Comparison of ENCODE assay signal across 19 cellular contexts in the genomic region with DNA sequence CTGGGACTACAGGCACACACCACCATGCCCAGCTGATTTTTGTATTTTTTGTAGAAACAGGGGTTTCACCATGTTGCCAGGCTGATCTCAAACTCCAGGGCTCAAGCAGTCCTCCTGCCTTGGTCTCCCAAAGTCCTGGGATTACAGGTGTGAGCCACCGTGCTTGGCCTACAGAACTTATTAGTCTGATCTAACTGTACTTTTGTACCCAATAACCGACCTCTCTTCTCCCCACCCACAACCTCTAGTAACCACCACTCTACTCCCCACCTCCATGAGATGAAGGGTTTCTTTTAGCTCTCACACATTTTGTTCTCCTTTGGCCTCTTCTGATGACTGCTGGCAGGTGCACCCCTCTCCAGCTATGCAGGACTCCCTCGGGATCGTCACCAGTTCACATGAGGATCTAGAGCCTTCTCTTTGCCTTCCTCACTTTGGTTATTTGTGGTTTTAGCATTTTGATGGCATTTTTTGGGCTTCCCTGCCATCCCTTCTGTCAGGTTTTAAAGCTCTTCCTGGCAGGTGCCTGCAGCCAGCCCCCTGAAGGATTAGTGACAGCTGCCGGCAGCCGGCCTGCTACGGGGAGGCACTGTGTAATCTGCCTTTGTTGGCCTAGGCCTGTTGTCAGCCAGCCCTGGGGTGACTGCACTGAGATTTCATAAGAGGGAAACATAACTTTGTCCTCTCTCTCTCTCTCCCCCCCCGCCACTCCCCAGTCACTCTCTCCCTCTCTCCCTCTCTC.
A peak's percentile ranks its signal among the peaks of the same experiment; 100 is the strongest.
DNase-seq lines count a peak whose midpoint lies in the region; ATAC-seq and TF ChIP-seq lines count a peak whose summit lies in the region.
"Had no signal": no experiment of that assay in that cellular context is flagged by ENCODE, and none has a peak within 500 bp of the region (broad histone marks: within the 10 kb centered on the region; RNA-seq: fewer than 3 reads in every experiment).

No MANE protein-coding gene starts in this region.

- intact Hi-C loops in left cardiac atrium (cut with DNase I), result no loop called here

- H2AFZ ChIP-seq in parathyroid adenoma (peak overlapping the region; percentile 63), GM23338 (no peak overlapping the region; the same call in 1 of the 2 replicates)

- H3K4me1 ChIP-seq in HAP-1 (peaks cover 7% of the 10 kb centered on the region; the same call in 1 of the 2 replicates), parathyroid adenoma (peaks cover 18% of the 10 kb centered on the region), GM23338 (ENCODE audit: insufficient read depth) (no peaks in the 10 kb centered on the region)

- no peaks in the 10 kb centered on the region; the same call in 2 of the 3 replicates for H3K4me1 Mint-ChIP-seq in GM23338
- H3K4me1 Mint-ChIP-seq: immature natural killer cell had no signal

- no peak overlapping the region for H3K4me3 Mint-ChIP-seq in GM23338
- H3K4me3 Mint-ChIP-seq: CD4-positive, CD25-positive, alpha-beta regulatory T cell; effector memory CD8-positive, alpha-beta T cell; immature natural killer cell had no signal

- no peaks in the 10 kb centered on the region for H3K9me3 ChIP-seq in HAP-1
- H3K9me3 ChIP-seq in parathyroid adenoma (ENCODE audit: control insufficient read depth, low read length), result no peaks in the 10 kb centered on the region
- H3K9me3 ChIP-seq: ovary had no signal

- H3K79me2 ChIP-seq in parathyroid adenoma (no peaks in the 10 kb centered on the region), GM23338 (replicated peaks; ENCODE audit: insufficient read depth) (no peaks in the 10 kb centered on the region)

- no peak overlapping the region for H3K27ac Mint-ChIP-seq in GM23338
- H3K27ac Mint-ChIP-seq: effector memory CD8-positive, alpha-beta T cell; immature natural killer cell had no signal

- H4K20me1 ChIP-seq in GM23338 (replicated peaks; ENCODE audit: insufficient read depth), result no peaks in the 10 kb centered on the region

- in situ Hi-C loops in HAP-1 (cut with MboI; ENCODE audit: low sequenced_read_pairs), result no loop called here

- no peak overlapping the region for H3K4me3 ChIP-seq in HAP-1
- H3K4me3 ChIP-seq in parathyroid adenoma (ENCODE audit: low read depth, low read length), result no peak overlapping the region
- no peak overlapping the region for H3K4me3 ChIP-seq in GM23338
- H3K4me3 ChIP-seq: ovary had no signal

- no peaks in the 10 kb centered on the region for H3K27me3 Mint-ChIP-seq in GM23338 (ENCODE audit: insufficient read depth, low read depth, poor library complexity)

- TF ChIP-seq CTCF in parathyroid adenoma (IDR thresholded peaks at IDR 0.05) (no peak), GM23338 (conservative IDR thresholded peaks at IDR 0.05; ENCODE audit: low read depth in 2 of 2) (no peak)

- H3K36me3 ChIP-seq in HAP-1 (replicated peaks), result no peaks in the 10 kb centered on the region
- no peaks in the 10 kb centered on the region for H3K36me3 ChIP-seq in parathyroid adenoma (ENCODE audit: control insufficient read depth, insufficient read depth, low read length)
- H3K36me3 ChIP-seq in GM23338 (ENCODE audit: insufficient read depth), result no peaks in the 10 kb centered on the region
- H3K36me3 ChIP-seq: ovary had no signal

- H3K9me2 ChIP-seq in GM23338 (ENCODE audit: insufficient read depth), result peaks cover 15% of the 10 kb centered on the region; the same call in 1 of the 2 replicates

- H3F3A ChIP-seq in GM23338 (replicated peaks; ENCODE audit: low read depth), result no peaks in the 10 kb centered on the region

- ATAC-seq in left cardiac atrium (peak; percentile 69 to 90), GM23338 (no peak; the same call in 2 of the 3 replicates), GM18870 (IDR thresholded peaks at IDR 0.05; ENCODE audit: unreplicated experiment) (no peak), GM18858 (IDR thresholded peaks at IDR 0.05; ENCODE audit: unreplicated experiment) (no peak)
- ATAC-seq: activated naive CD4-positive, alpha-beta T cell treated with anti-CD3 and anti-CD28 coated beads, Interleukin-2, amount 50 U/mL, for 72 hours; effector memory CD8-positive, alpha-beta T cell had no signal

- H3K27me3 ChIP-seq in HAP-1 (ENCODE audit: low read depth) (no peaks in the 10 kb centered on the region), parathyroid adenoma (ENCODE audit: control insufficient read depth, insufficient read depth, low read length) (no peaks in the 10 kb centered on the region), GM23338 (ENCODE audit: insufficient read depth) (no peaks in the 10 kb centered on the region)
- H3K27me3 ChIP-seq: ovary had no signal

- peak; percentile 3 to 57 for DNase-seq in HAP-1 (ENCODE audit: low spot score in 2 of 2)
- peak; percentile 83 to 91 for DNase-seq in NCI-H524 (lab: John Stamatoyannopoulos, UW)
- DNase-seq in left cardiac atrium, result peak; percentile 40
- no peak for DNase-seq in GM23338 (ENCODE audit: low spot score)
- DNase-seq: activated CD4-positive, alpha-beta T cell treated with anti-CD3 and anti-CD28 coated beads for 4 hours; activated T-cell treated with anti-CD3 and anti-CD28 coated beads for 4 hours; CD4-positive, CD25-positive, alpha-beta regulatory T cell; effector memory CD8-positive, alpha-beta T cell; GDM1; immature natural killer cell; KBM-7; midbrain; NCI-H146; NK-92 treated with Interleukin-12 subunit alpha and Interleukin-12 subunit beta, amount 100 ng/mL, for 24 hours; ovary had no signal

- no peaks in the 10 kb centered on the region; the same call in 2 of the 3 replicates for H3K9me3 Mint-ChIP-seq in GM23338
- H3K9me3 Mint-ChIP-seq: CD4-positive, CD25-positive, alpha-beta regulatory T cell; effector memory CD8-positive, alpha-beta T cell; immature natural killer cell had no signal

- no peak overlapping the region for H3K4me2 ChIP-seq in parathyroid adenoma (ENCODE audit: low read length)
- no peak overlapping the region for H3K4me2 ChIP-seq in GM23338

- H3K27ac ChIP-seq in parathyroid adenoma, result peak overlapping the region; percentile 63
- H3K27ac ChIP-seq in GM23338 (ENCODE audit: low read depth), result no peak overlapping the region
- H3K27ac ChIP-seq: ovary had no signal

- no peak overlapping the region for H3K9ac ChIP-seq in parathyroid adenoma

- no peaks in the 10 kb centered on the region for H3K36me3 Mint-ChIP-seq in GM23338 (ENCODE audit: low read depth)
- H3K36me3 Mint-ChIP-seq: activated naive CD4-positive, alpha-beta T cell treated with anti-CD3 and anti-CD28 coated beads, Interleukin-2, amount 50 U/mL, for 72 hours; CD4-positive, CD25-positive, alpha-beta regulatory T cell; immature natural killer cell had no signal

TF ChIP-seq in GM23338, 12 proteins besides CTCF, POLR2A, EP300 and RAD21:
- TF ChIP-seq ZNF114 (CRISPR knock-in tag; IDR thresholded peaks at IDR 0.05) (no peak), EZH2phosphoT487 (IDR thresholded peaks at IDR 0.05; ENCODE audit: unreplicated experiment) (no peak)
- TF ChIP-seq, protein P1, sequence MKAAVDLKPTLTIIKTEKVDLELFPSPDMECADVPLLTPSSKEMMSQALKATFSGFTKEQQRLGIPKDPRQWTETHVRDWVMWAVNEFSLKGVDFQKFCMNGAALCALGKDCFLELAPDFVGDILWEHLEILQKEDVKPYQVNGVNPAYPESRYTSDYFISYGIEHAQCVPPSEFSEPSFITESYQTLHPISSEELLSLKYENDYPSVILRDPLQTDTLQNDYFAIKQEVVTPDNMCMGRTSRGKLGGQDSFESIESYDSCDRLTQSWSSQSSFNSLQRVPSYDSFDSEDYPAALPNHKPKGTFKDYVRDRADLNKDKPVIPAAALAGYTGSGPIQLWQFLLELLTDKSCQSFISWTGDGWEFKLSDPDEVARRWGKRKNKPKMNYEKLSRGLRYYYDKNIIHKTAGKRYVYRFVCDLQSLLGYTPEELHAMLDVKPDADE (IDR thresholded peaks at IDR 0.05), result no peak

Comparison
In these comparisons a context has a peak if more than half of its experiments do, and no peak if none do; other contexts are left out.
1. ATAC-seq: peak in left cardiac atrium (2 of 2); none in GM23338 (single experiment), GM18870 (single experiment) and GM18858 (single experiment).